Comparison of ENCODE assay signal across 8 cellular contexts in genomic region chr18:3450358-3451107, GRCh38. TPM values are rescaled to one million over a fixed set of nuclear protein-coding genes. Genes with fewer than 3 reads are reported as not detected.
DNase-seq lines count a peak whose midpoint lies in the region; ATAC-seq, FAIRE-seq and TF ChIP-seq lines count a peak whose summit lies in the region.

No MANE protein-coding gene starts in this region.

- no peak for FAIRE-seq in bronchial epithelial cell (lab: Jason Lieb, UNC)

- DNase-seq in AG20443 (ENCODE audit: low spot score) (peak; percentile 22), HUDEP-2 (lab: John Stamatoyannopoulos, UW; ENCODE audit: unreplicated experiment in 76 of 76) (peak in 53 of 76 experiments; percentile 2 to 79 (median 30)), WERI-Rb-1 (no peak), bronchial epithelial cell (ENCODE audit: low read depth) (no peak), kidney epithelial cell (ENCODE audit: low read depth) (no peak), cerebellar nuclear complex (lab: John Stamatoyannopoulos, UW) (no peak)
- DNase-seq in stimulated activated CD4-positive, alpha-beta T cell treated with anti-CD3 and anti-CD28 coated beads, Interleukin-15, amount 100 ng/mL, for 24 hours: peak; percentile 68

- peak overlapping the region; percentile 80 for H3K4me3 ChIP-seq in WERI-Rb-1 (ENCODE audit: low read depth, low read length)
- peak overlapping the region; percentile 63 for H3K4me3 ChIP-seq in bronchial epithelial cell (ENCODE audit: low read depth, low read length)
- H3K4me3 ChIP-seq in kidney epithelial cell (ENCODE audit: low read depth, low read length): peak overlapping the region; percentile 93

- H3K27me3 ChIP-seq in WERI-Rb-1 (ENCODE audit: insufficient read depth, low read depth, severe bottlenecking) (no peaks in the 10 kb centered on the region), bronchial epithelial cell (ENCODE audit: control insufficient read depth, insufficient read depth, low read length) (no peaks in the 10 kb centered on the region), kidney epithelial cell (ENCODE audit: control insufficient read depth, insufficient read depth, low read length) (no peaks in the 10 kb centered on the region)

- no peak for ATAC-seq in GM19452 (IDR thresholded peaks at IDR 0.05; ENCODE audit: unreplicated experiment)

- H3K27ac ChIP-seq in WERI-Rb-1: peak overlapping the region; percentile 85

- H3K9me3 ChIP-seq in WERI-Rb-1 (ENCODE audit: severe bottlenecking): no peaks in the 10 kb centered on the region

- TF ChIP-seq CTCF in WERI-Rb-1 (IDR thresholded peaks at IDR 0.05; ENCODE audit: low read depth, low read length): no peak
- no peak for TF ChIP-seq CTCF in bronchial epithelial cell (IDR thresholded peaks at IDR 0.05; ENCODE audit: insufficient read depth, low read length, severe bottlenecking)
- no peak for TF ChIP-seq CTCF in kidney epithelial cell (IDR thresholded peaks at IDR 0.05; ENCODE audit: insufficient read depth, low read length, poor library complexity, severe bottlenecking)

- H3K36me3 ChIP-seq in WERI-Rb-1 (no peaks in the 10 kb centered on the region), bronchial epithelial cell (ENCODE audit: control insufficient read depth, insufficient read depth, low read length) (peaks cover 2% of the 10 kb centered on the region), kidney epithelial cell (ENCODE audit: control insufficient read depth, insufficient read depth, low read length) (no peaks in the 10 kb centered on the region)

RNA-seq across cellular contexts. Expression of gene TGIF1, which starts 0.6 kb away (rescaled TPM):
- total RNA-seq in bronchial epithelial cell (198 and 441 TPM in 2 replicates), kidney epithelial cell (251 and 294 TPM in 2 replicates)

Comparison
In these comparisons a context has a peak if more than half of its experiments do, and no peak if none do; other contexts are left out.
1. DNase-seq: peak in AG20443 (single experiment), HUDEP-2 (53 of 76) and stimulated activated CD4-positive, alpha-beta T cell treated with anti-CD3 and anti-CD28 coated beads, Interleukin-15, amount 100 ng/mL, for 24 hours (single experiment); none in WERI-Rb-1 (single experiment), bronchial epithelial cell (single experiment), kidney epithelial cell (single experiment) and cerebellar nuclear complex (0 of 2).
2. Peak in every context shown above with its lines, with median percentiles within 50 percentile points of each other: H3K4me3 ChIP-seq.